12 cellular contexts compared by ENCODE assay signal in genomic region chrX:140034916-140035315, GRCh38.
A peak's percentile ranks its signal among the peaks of the same experiment; 100 is the strongest.
DNase-seq lines count a peak whose midpoint lies in the region; ATAC-seq and TF ChIP-seq lines count a peak whose summit lies in the region.
"Had no signal": no experiment of that assay in that cellular context is flagged by ENCODE, and none has a peak within 500 bp of the region (broad histone marks: within the 10 kb centered on the region; RNA-seq: fewer than 3 reads in every experiment).

No MANE protein-coding gene starts in this region.

- H3K27me3 Mint-ChIP-seq in nephron (ENCODE audit: low read depth), result no peaks in the 10 kb centered on the region

- H3K4me3 ChIP-seq in GM12864 (ENCODE audit: low read depth, low read length) (no peak overlapping the region), LNCaP clone FGC (ENCODE audit: low read depth, low read length) (no peak overlapping the region), astrocyte of the spinal cord (ENCODE audit: low read depth, low read length) (no peak overlapping the region), right cardiac atrium (ENCODE audit: low read length) (no peak overlapping the region)
- H3K4me3 ChIP-seq: gastroesophageal sphincter had no signal

- H3K27ac ChIP-seq in right cardiac atrium (ENCODE audit: low read length), result no peak overlapping the region
- H3K27ac ChIP-seq: gastroesophageal sphincter had no signal

- no peaks in the 10 kb centered on the region for H3K36me3 Mint-ChIP-seq in nephron (ENCODE audit: low read depth)

- H3K4me1 Mint-ChIP-seq in nephron, result no peaks in the 10 kb centered on the region

- WGBS in right cardiac atrium, result 8% methylated on average over 4 of the region's 4 CpGs

- in situ Hi-C loops in astrocyte of the spinal cord (cut with HindIII; ENCODE audit: low sequenced_read_pairs), result no loop called here

- TF ChIP-seq CTCF in GM12864 (IDR thresholded peaks at IDR 0.05; ENCODE audit: low read depth, low read length, missing control alignments) (peak; percentile 8), LNCaP clone FGC (IDR thresholded peaks at IDR 0.05; ENCODE audit: control insufficient read depth, extremely low read depth, insufficient read depth) (peak; percentile 44), astrocyte of the spinal cord (IDR thresholded peaks at IDR 0.05; ENCODE audit: low read depth, low read length) (peak; percentile 27), nephron (IDR thresholded peaks at IDR 0.05; ENCODE audit: unreplicated experiment in 3 of 3) (peak; percentile 23 to 39 (median 32))

- peaks cover 11% of the 10 kb centered on the region for H3K9me3 Mint-ChIP-seq in nephron
- H3K9me3 Mint-ChIP-seq: T-helper 1 cell treated with Interleukin-12 subunit alpha and Interleukin-12 subunit beta and Interleukin-4 antibody, amounts not matched to agents 30 μg/mL and 1 μg/mL, for 36 hours had no signal

- H3K9me3 ChIP-seq in right cardiac atrium (ENCODE audit: control insufficient read depth, low read length), result no peaks in the 10 kb centered on the region
- H3K9me3 ChIP-seq: gastroesophageal sphincter had no signal

- H3K27ac Mint-ChIP-seq in nephron, result no peak overlapping the region
- H3K27ac Mint-ChIP-seq: stimulated activated naive B cell treated with anti-CD40 and anti-IgM and Interleukin-4, amounts not matched to agents 10 μg/mL and 1 μg/mL and 100 μg/mL, for 72 hours; T-helper 1 cell treated with Interleukin-12 subunit alpha and Interleukin-12 subunit beta and Interleukin-4 antibody, amounts not matched to agents 30 μg/mL and 1 μg/mL, for 36 hours had no signal

- DNase-seq in GM12864 (ENCODE audit: low read depth) (no peak), LNCaP clone FGC (ENCODE audit: low read depth) (no peak), astrocyte of the spinal cord (ENCODE audit: low read depth, low spot score) (peak; percentile 9), right cardiac atrium (no peak), anterior cingulate cortex (lab: John Stamatoyannopoulos, UW) (no peak), globus pallidus (ENCODE audit: low spot score) (no peak)
- DNase-seq in central memory CD4-positive, alpha-beta T cell, result no peak
- DNase-seq: activated CD8-positive, alpha-beta memory T cell treated with anti-CD3 and anti-CD28 coated beads, Interleukin-2, amount 50 U/mL, for 4 hours; stimulated activated naive B cell treated with anti-CD40 and anti-IgM and Interleukin-4, amounts not matched to agents 10 μg/mL and 1 μg/mL and 100 μg/mL, for 72 hours had no signal

- no peaks in the 10 kb centered on the region for H3K4me1 ChIP-seq in right cardiac atrium (ENCODE audit: control insufficient read depth, insufficient read depth, low read length)
- H3K4me1 ChIP-seq: gastroesophageal sphincter had no signal

- no peak for ATAC-seq in right cardiac atrium
- ATAC-seq: gastroesophageal sphincter; stimulated activated naive B cell treated with anti-CD40 and anti-IgM and Interleukin-4, amounts not matched to agents 10 μg/mL and 1 μg/mL and 100 μg/mL, for 72 hours had no signal

- H3K27me3 ChIP-seq in right cardiac atrium (ENCODE audit: control insufficient read depth, insufficient read depth), result no peaks in the 10 kb centered on the region
- H3K27me3 ChIP-seq: gastroesophageal sphincter had no signal

- H3K4me3 Mint-ChIP-seq in nephron, result no peak overlapping the region
- H3K4me3 Mint-ChIP-seq: stimulated activated naive B cell treated with anti-CD40 and anti-IgM and Interleukin-4, amounts not matched to agents 10 μg/mL and 1 μg/mL and 100 μg/mL, for 72 hours; T-helper 1 cell treated with Interleukin-12 subunit alpha and Interleukin-12 subunit beta and Interleukin-4 antibody, amounts not matched to agents 30 μg/mL and 1 μg/mL, for 36 hours had no signal

- intact Hi-C loops in right cardiac atrium (cut with DNase I), result no loop called here
